In genomic region chr7:77540993-77541392, GRCh38 we compare ENCODE assay signal across 2 cellular contexts.
TF ChIP-seq lines count a peak whose summit lies in the region.

No MANE protein-coding gene starts in this region.

TF ChIP-seq in HEK293, 187 proteins besides CTCF, POLR2A, EP300 and RAD21:
- 0 out of 2 replicates have a peak, but pooled peaks have one; percentile 9 for TF ChIP-seq SCRT2 (tag by site-specific recombination; IDR thresholded peaks at IDR 0.05)
- 0 out of 2 replicates have a peak, but pooled peaks have one; percentile 10 for TF ChIP-seq FEZF1 (tag by site-specific recombination; IDR thresholded peaks at IDR 0.05)

TF ChIP-seq in HepG2, 621 proteins besides CTCF, POLR2A, EP300 and RAD21:
- TF ChIP-seq ZNF770 (CRISPR knock-in tag; IDR thresholded peaks at IDR 0.05), result peak; percentile 64; the same call in 1 of the 2 replicates
